16 cellular contexts compared by ENCODE assay signal in genomic region chr22:32545801-32546200, GRCh38.
DNase-seq lines count a peak whose midpoint lies in the region; ATAC-seq and TF ChIP-seq lines count a peak whose summit lies in the region.
"Had no signal": no experiment of that assay in that cellular context is flagged by ENCODE, and none has a peak within 500 bp of the region (broad histone marks: within the 10 kb centered on the region; RNA-seq: fewer than 3 reads in every experiment).

No MANE protein-coding gene starts in this region.

- H3K36me3 ChIP-seq in SJSA1 (no peaks in the 10 kb centered on the region), spleen (no peaks in the 10 kb centered on the region)
- H3K36me3 ChIP-seq: right lobe of liver had no signal

- H3K9me3 Mint-ChIP-seq in T-cell, result no peaks in the 10 kb centered on the region
- H3K9me3 Mint-ChIP-seq: activated naive CD4-positive, alpha-beta T cell treated with anti-CD3 and anti-CD28 coated beads for 36 hours had no signal

- H3K27me3 ChIP-seq in SJSA1 (replicated peaks) (no peaks in the 10 kb centered on the region), spleen (replicated peaks in 1 of 7) (peaks cover 0 to 6% (median 0%) of the 10 kb centered on the region in 7 donors)
- H3K27me3 ChIP-seq: right lobe of liver had no signal

- CTCF ChIA-PET in T-cell (lab: Charles Lee), result no interaction called here

- H3K4me3 ChIP-seq in SJSA1, result no peak overlapping the region
- no peak overlapping the region for H3K4me3 ChIP-seq in fibroblast of pulmonary artery (replicated peaks; ENCODE audit: low read depth, low read length)
- H3K4me3 ChIP-seq in spleen, result no peak overlapping the region
- H3K4me3 ChIP-seq: right lobe of liver had no signal

- H3K9me3 ChIP-seq in SJSA1 (replicated peaks) (no peaks in the 10 kb centered on the region), spleen (no peaks in the 10 kb centered on the region)
- H3K9me3 ChIP-seq: right lobe of liver had no signal

- 72 to 82% (median 78%) methylated on average over 4 of the region's 4 CpGs for WGBS in spleen, 5 donors

- H3K4me3 Mint-ChIP-seq in T-cell, result no peak overlapping the region
- H3K4me3 Mint-ChIP-seq: activated naive CD4-positive, alpha-beta T cell treated with anti-CD3 and anti-CD28 coated beads for 36 hours had no signal

- DNase-seq in H4 (ENCODE audit: low spot score) (peak; percentile 46), SJSA1 (ENCODE audit: low read depth in 1 of 2, low spot score in 2 of 2) (peak; percentile 50 to 70), fibroblast of pulmonary artery (ENCODE audit: low read depth) (peak; percentile 6), spleen (peak; percentile 11), T-cell (no peak)
- DNase-seq in stimulated activated naive CD4-positive, alpha-beta T cell treated with Interleukin-2 at 50 U/mL for 16 hours (lab: John Stamatoyannopoulos, UW), result no peak
- DNase-seq: activated CD4-positive, alpha-beta T cell treated with anti-CD3 and anti-CD28 coated beads, Interleukin-2, amount 50 U/mL, for 4 hours; activated naive CD4-positive, alpha-beta T cell treated with anti-CD3 and anti-CD28 coated beads for 36 hours; cortex of kidney; NCI-H446; occipital lobe; RPMI8226; stimulated activated CD4-positive, alpha-beta T cell treated with anti-CD3 and anti-CD28 coated beads, Interleukin-1b, Interleukin-23, amount 100 ng/mL, for 48 hours had no signal

- intact Hi-C loops in spleen (cut with DNase I; ENCODE audit: low total_unique reads), result no loop called here

- no peak for ATAC-seq in HG03280 (IDR thresholded peaks at IDR 0.05; ENCODE audit: unreplicated experiment)
- ATAC-seq in GM18909 (IDR thresholded peaks at IDR 0.05; ENCODE audit: poor library complexity, unreplicated experiment), result no peak
- no peak for ATAC-seq in T-cell (replicated peaks in 1 of 4)

- POLR2A ChIA-PET in T-cell (lab: Charles Lee), result no interaction called here

- H3K27ac ChIP-seq in SJSA1, result peak overlapping the region; percentile 78
- H3K27ac ChIP-seq in spleen, result peak overlapping the region in 6 of 8 donors; percentile 40 to 73 (median 58)
- H3K27ac ChIP-seq: right lobe of liver had no signal

- peaks cover 13 to 30% of the 10 kb centered on the region in 2 donors for H3K27me3 Mint-ChIP-seq in T-cell

- H3K4me1 ChIP-seq in SJSA1 (replicated peaks), result peaks cover 30% of the 10 kb centered on the region
- H3K4me1 ChIP-seq in spleen, result peaks cover 0 to 24% (median 0%) of the 10 kb centered on the region in 6 donors

- no peaks in the 10 kb centered on the region for H3K36me3 Mint-ChIP-seq in T-cell

- no peak for TF ChIP-seq CTCF in fibroblast of pulmonary artery (IDR thresholded peaks at IDR 0.05; ENCODE audit: low read length, missing control alignments)
- no peak for TF ChIP-seq CTCF in spleen (IDR thresholded peaks at IDR 0.05 in 8 of 11, conservative IDR thresholded peaks at IDR 0.05 in 3 of 11)

- no peak overlapping the region for H3K27ac Mint-ChIP-seq in T-cell
- H3K27ac Mint-ChIP-seq: activated naive CD4-positive, alpha-beta T cell treated with anti-CD3 and anti-CD28 coated beads for 36 hours had no signal

- TF ChIP-seq POLR2A in spleen (IDR thresholded peaks at IDR 0.05), result no peak

- H3K4me1 Mint-ChIP-seq in T-cell, result no peaks in the 10 kb centered on the region

Comparison
In these comparisons a context has a peak if more than half of its experiments do, and no peak if none do; other contexts are left out.
1. DNase-seq: peak in H4 (single experiment), SJSA1 (2 of 2), fibroblast of pulmonary artery (single experiment) and spleen (single experiment); none in T-cell (0 of 34) and stimulated activated naive CD4-positive, alpha-beta T cell treated with Interleukin-2 at 50 U/mL for 16 hours (single experiment).